ENCODE assay signal across 8 cellular contexts in the genomic region with DNA sequence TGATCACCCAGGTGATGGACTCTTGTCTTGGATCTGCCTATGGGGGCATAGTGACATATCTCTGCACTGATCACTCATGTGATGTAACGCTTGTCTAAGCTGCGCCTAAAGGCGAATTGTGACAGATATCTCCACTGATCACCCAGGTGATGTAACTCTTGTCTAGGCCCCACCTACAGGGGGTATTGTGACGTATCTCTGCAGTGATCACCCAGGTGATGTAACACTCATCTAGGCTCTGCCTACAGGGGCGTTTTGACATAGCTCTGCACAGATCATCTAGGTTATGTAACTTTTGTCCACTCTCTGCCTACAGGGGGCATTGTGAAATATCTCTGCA. TPM values are rescaled to one million over a fixed set of nuclear protein-coding genes. Genes with fewer than 3 reads are reported as not detected.
DNase-seq lines count a peak whose midpoint lies in the region; ATAC-seq and TF ChIP-seq lines count a peak whose summit lies in the region.
"Not testable (repeated sequence)": the region's sequence is repeated elsewhere in the genome, so short reads cannot be mapped to it uniquely, and the experiment has no call there.

No MANE protein-coding gene starts in this region.

- H3K4me3 ChIP-seq in CD8-positive, alpha-beta T cell (ENCODE audit: low read depth, low read length); effector memory CD4-positive, alpha-beta T cell (ENCODE audit: insufficient read depth, low read depth, low read length, poor library complexity, severe bottlenecking): not testable (repeated sequence)

- not testable (repeated sequence) for H3K4me1 ChIP-seq in CD8-positive, alpha-beta T cell (ENCODE audit: insufficient read depth, low read length); effector memory CD4-positive, alpha-beta T cell (ENCODE audit: control insufficient read depth, insufficient read depth, low read length, poor library complexity, severe bottlenecking)

- not testable (repeated sequence) for TF ChIP-seq CTCF in CD8-positive, alpha-beta T cell (IDR thresholded peaks at IDR 0.05); WTC11 (IDR thresholded peaks at IDR 0.05); type B pancreatic cell (conservative IDR thresholded peaks at IDR 0.05)

- CTCF ChIA-PET in CD8-positive, alpha-beta T cell (lab: Charles Lee); WTC11 (lab: Charles Lee): not testable (repeated sequence)

- not testable (repeated sequence) for H3K36me3 ChIP-seq in CD8-positive, alpha-beta T cell (ENCODE audit: insufficient read depth, low read length); effector memory CD4-positive, alpha-beta T cell (ENCODE audit: control insufficient read depth, insufficient read depth, low read length)

- H3K9me3 Mint-ChIP-seq in CD8-positive, alpha-beta T cell, result peaks cover 16% of the 10 kb centered on the region
- H3K9me3 Mint-ChIP-seq in WTC11, result peaks cover 49% of the 10 kb centered on the region
- H3K9me3 Mint-ChIP-seq in activated naive CD8-positive, alpha-beta T cell (ENCODE audit: low read depth), result peaks cover 20% of the 10 kb centered on the region
- peaks cover 32% of the 10 kb centered on the region for H3K9me3 Mint-ChIP-seq in type B pancreatic cell

- not testable (repeated sequence) for ATAC-seq in CD8-positive, alpha-beta T cell; WTC11

- POLR2A ChIA-PET in CD8-positive, alpha-beta T cell (lab: Charles Lee); WTC11 (lab: Charles Lee): not testable (repeated sequence)

- H3K27ac Mint-ChIP-seq in CD8-positive, alpha-beta T cell, result peak overlapping the region; percentile 0
- not testable (repeated sequence) for H3K27ac Mint-ChIP-seq in WTC11, type B pancreatic cell
- H3K27ac Mint-ChIP-seq in activated naive CD8-positive, alpha-beta T cell, result peak overlapping the region; percentile 1

- H3K9me3 ChIP-seq in CD8-positive, alpha-beta T cell (ENCODE audit: low read length); effector memory CD4-positive, alpha-beta T cell (ENCODE audit: control insufficient read depth, low read length): not testable (repeated sequence)

- H3K27me3 Mint-ChIP-seq in CD8-positive, alpha-beta T cell (ENCODE audit: low read depth); activated naive CD8-positive, alpha-beta T cell; type B pancreatic cell: not testable (repeated sequence)
- peaks cover 48% of the 10 kb centered on the region for H3K27me3 Mint-ChIP-seq in WTC11 (ENCODE audit: low read depth)

- intact Hi-C loops in CD8-positive, alpha-beta T cell (cut with DNase I, micrococcal nuclease), result loop anchor here (2.0 to 5.0 kb wide), 4 partner anchors 157 to 507 kb away; partner anchors contain the start of genes THOC1 (in 2 of the 2) and CLUL1 (in 1 of the 2)

- not testable (repeated sequence) for H3K4me1 Mint-ChIP-seq in CD8-positive, alpha-beta T cell (ENCODE audit: low read depth); WTC11; type B pancreatic cell (ENCODE audit: unreplicated experiment)
- H3K4me1 Mint-ChIP-seq in activated naive CD8-positive, alpha-beta T cell (ENCODE audit: low read depth), result peaks cover 16% of the 10 kb centered on the region

- H3K27ac ChIP-seq in CD8-positive, alpha-beta T cell (ENCODE audit: low read depth, low read length); effector memory CD4-positive, alpha-beta T cell (ENCODE audit: insufficient read depth, low read length, poor library complexity, severe bottlenecking): not testable (repeated sequence)

- DNase-seq in CD8-positive, alpha-beta T cell, result peak in 3 of 7 experiments; percentile 20 to 62 (median 44)
- DNase-seq in HT-29 (ENCODE audit: low spot score) (peak; percentile 3), WTC11 (ENCODE audit: low spot score) (peak; percentile 17), mucosa of gallbladder (ENCODE audit: low spot score) (peak; percentile 30), type B pancreatic cell (ENCODE audit: extremely low spot score, unreplicated experiment) (peak; percentile 82)
- DNase-seq in activated CD8-positive, alpha-beta memory T cell treated with anti-CD3 and anti-CD28 coated beads for 24 hours, result peak; percentile 72
- DNase-seq in effector memory CD4-positive, alpha-beta T cell, result peak in 2 of 3 donors; percentile 2 to 16

- H3K4me3 Mint-ChIP-seq in CD8-positive, alpha-beta T cell; WTC11; activated naive CD8-positive, alpha-beta T cell; type B pancreatic cell: not testable (repeated sequence)

- not testable (repeated sequence) for H3K27me3 ChIP-seq in CD8-positive, alpha-beta T cell (ENCODE audit: insufficient read depth, low read length); effector memory CD4-positive, alpha-beta T cell (replicated peaks; ENCODE audit: control insufficient read depth, insufficient read depth, low read length, poor library complexity, severe bottlenecking)

- not testable (repeated sequence) for H3K36me3 Mint-ChIP-seq in CD8-positive, alpha-beta T cell; activated naive CD8-positive, alpha-beta T cell
- H3K36me3 Mint-ChIP-seq in WTC11 (peaks cover 47% of the 10 kb centered on the region), type B pancreatic cell (peaks cover 14% of the 10 kb centered on the region)

RNA-seq across cellular contexts. Expression of gene USP14, which starts 48.5 kb away (rescaled TPM):
- total RNA-seq in CD8-positive, alpha-beta T cell, result 10 to 100 TPM; 61.3 to 64.1 TPM
- total RNA-seq in HT-29 (2014; rRNA removed; shearing (Covaris generic)), result 12.3 and 13.6 TPM in 2 replicates
- total RNA-seq in WTC11 (2021) (70.4 to 72.4 TPM (median 71.3 TPM) in 3 replicates), mucosa of gallbladder (38.5 TPM), type B pancreatic cell (ENCODE audit: low replicate concordance) (50.4 and 59.5 TPM in 2 replicates)
